8 cellular contexts compared by ENCODE assay signal in the genomic region with DNA sequence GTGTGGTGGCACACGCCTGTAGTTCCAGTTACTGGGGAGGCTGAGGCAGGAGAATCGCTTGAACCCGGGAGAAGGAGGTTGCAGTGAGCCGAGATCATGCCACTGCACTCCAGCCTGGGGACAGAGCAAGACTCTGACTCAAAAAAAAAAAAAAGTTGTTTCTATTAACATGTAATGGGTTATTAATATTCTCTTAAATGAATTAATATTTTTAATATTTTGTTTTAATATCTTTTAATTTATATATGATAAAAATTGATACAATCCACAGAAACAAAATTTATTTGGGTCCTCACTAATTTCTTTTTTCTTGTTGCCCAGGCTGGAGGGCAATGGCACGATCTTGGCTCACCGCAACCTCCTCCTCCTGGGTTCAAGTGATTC. TPM values are rescaled to one million over a fixed set of nuclear protein-coding genes. Genes with fewer than 3 reads are reported as not detected.
DNase-seq lines count a peak whose midpoint lies in the region; ATAC-seq and TF ChIP-seq lines count a peak whose summit lies in the region.
"Not testable (repeated sequence)": the region's sequence is repeated elsewhere in the genome, so short reads cannot be mapped to it uniquely, and the experiment has no call there.

No MANE protein-coding gene starts in this region.

- not testable (repeated sequence) for H3K27me3 ChIP-seq in AG04450 (ENCODE audit: control insufficient read depth, insufficient read depth, low read length); SU-DHL-6 (ENCODE audit: low read length); effector memory CD4-positive, alpha-beta T cell (replicated peaks; ENCODE audit: control insufficient read depth, insufficient read depth, low read length, poor library complexity, severe bottlenecking)
- peaks cover 12% of the 10 kb centered on the region for H3K27me3 ChIP-seq in iPS-15b (ENCODE audit: control insufficient read depth, insufficient read depth, low read length)

- DNase-seq in AG04450 (ENCODE audit: low read depth, low spot score); HFF-Myc (ENCODE audit: extremely low read depth, low read depth); activated naive CD8-positive, alpha-beta T cell treated with anti-CD3 and anti-CD28 coated beads for 36 hours; effector memory CD4-positive, alpha-beta T cell; natural killer cell: not testable (repeated sequence)

- H3K27ac Mint-ChIP-seq in activated naive CD8-positive, alpha-beta T cell treated with anti-CD3 and anti-CD28 coated beads for 36 hours, result peak overlapping the region; percentile 98
- H3K27ac Mint-ChIP-seq in natural killer cell, result peak overlapping the region; percentile 96 to 97
- H3K27ac Mint-ChIP-seq in stimulated activated memory B cell treated with anti-CD40 and anti-IgM and Interleukin-4, amounts not matched to agents 10 μg/mL and 1 μg/mL and 100 μg/mL, for 72 hours, result peak overlapping the region; percentile 99

- POLR2A ChIA-PET in AG04450 (lab: Yijun Ruan, JAX), result not testable (repeated sequence)

- peak overlapping the region; percentile 81 for H3K9ac ChIP-seq in SU-DHL-6 (ENCODE audit: low read length)
- H3K9ac ChIP-seq in iPS-15b (ENCODE audit: low read depth, low read length), result not testable (repeated sequence)

- H3K36me3 Mint-ChIP-seq in activated naive CD8-positive, alpha-beta T cell treated with anti-CD3 and anti-CD28 coated beads for 36 hours, result peaks cover 50% of the 10 kb centered on the region
- H3K36me3 Mint-ChIP-seq in natural killer cell, result peaks cover 22% of the 10 kb centered on the region
- H3K36me3 Mint-ChIP-seq in stimulated activated memory B cell treated with anti-CD40 and anti-IgM and Interleukin-4, amounts not matched to agents 10 μg/mL and 1 μg/mL and 100 μg/mL, for 72 hours, result peaks cover 44% of the 10 kb centered on the region

- not testable (repeated sequence) for H3K9me3 ChIP-seq in AG04450 (ENCODE audit: control insufficient read depth, insufficient read depth, low read length); SU-DHL-6 (ENCODE audit: insufficient read depth, low read length); effector memory CD4-positive, alpha-beta T cell (ENCODE audit: control insufficient read depth, low read length); iPS-15b (ENCODE audit: control insufficient read depth, insufficient read depth, low read length)

- H3K27ac ChIP-seq in AG04450 (ENCODE audit: low read depth, low read length), result peak overlapping the region; percentile 94
- H3K27ac ChIP-seq in SU-DHL-6 (ENCODE audit: low read depth, low read length), result not testable (repeated sequence)
- H3K27ac ChIP-seq in effector memory CD4-positive, alpha-beta T cell (ENCODE audit: insufficient read depth, low read length, poor library complexity, severe bottlenecking), result peak overlapping the region; percentile 97

- not testable (repeated sequence) for H3K4me3 ChIP-seq in AG04450 (ENCODE audit: low read depth, low read length)
- H3K4me3 ChIP-seq in HFF-Myc (replicated peaks; ENCODE audit: low read depth, low read length) (peak overlapping the region; percentile 96), SU-DHL-6 (ENCODE audit: insufficient read depth, low read length, poor library complexity, severe bottlenecking) (peak overlapping the region; percentile 86), iPS-15b (ENCODE audit: low read depth, low read length) (peak overlapping the region; percentile 88)
- peak overlapping the region; percentile 99 for H3K4me3 ChIP-seq in effector memory CD4-positive, alpha-beta T cell (ENCODE audit: insufficient read depth, low read depth, low read length, poor library complexity, severe bottlenecking)

- H3K4me1 ChIP-seq in effector memory CD4-positive, alpha-beta T cell (ENCODE audit: control insufficient read depth, insufficient read depth, low read length, poor library complexity, severe bottlenecking), result peaks cover 24% of the 10 kb centered on the region
- H3K4me1 ChIP-seq in iPS-15b (ENCODE audit: control insufficient read depth, insufficient read depth, low read length), result not testable (repeated sequence)

- intact Hi-C loops in natural killer cell (cut with micrococcal nuclease), result loop anchor here (1.0 to 2.0 kb wide), 3 partner anchors 21 to 232 kb away; a partner anchor contains a TSS

- not testable (repeated sequence) for ATAC-seq in natural killer cell; stimulated activated memory B cell treated with anti-CD40 and anti-IgM and Interleukin-4, amounts not matched to agents 10 μg/mL and 1 μg/mL and 100 μg/mL, for 72 hours

- H4K20me1 ChIP-seq in SU-DHL-6 (ENCODE audit: low read depth, low read length), result not testable (repeated sequence)

- peak overlapping the region; percentile 96 for H2AFZ ChIP-seq in SU-DHL-6 (ENCODE audit: low read depth, low read length, severe bottlenecking)

- peaks cover 11% of the 10 kb centered on the region for H3K27me3 Mint-ChIP-seq in activated naive CD8-positive, alpha-beta T cell treated with anti-CD3 and anti-CD28 coated beads for 36 hours
- not testable (repeated sequence) for H3K27me3 Mint-ChIP-seq in natural killer cell (ENCODE audit: low read depth in 2 of 2); stimulated activated memory B cell treated with anti-CD40 and anti-IgM and Interleukin-4, amounts not matched to agents 10 μg/mL and 1 μg/mL and 100 μg/mL, for 72 hours

- H3K4me1 Mint-ChIP-seq in activated naive CD8-positive, alpha-beta T cell treated with anti-CD3 and anti-CD28 coated beads for 36 hours, result peaks cover 52% of the 10 kb centered on the region
- peaks cover 41 to 50% of the 10 kb centered on the region in 2 donors for H3K4me1 Mint-ChIP-seq in natural killer cell
- peaks cover 47% of the 10 kb centered on the region for H3K4me1 Mint-ChIP-seq in stimulated activated memory B cell treated with anti-CD40 and anti-IgM and Interleukin-4, amounts not matched to agents 10 μg/mL and 1 μg/mL and 100 μg/mL, for 72 hours

- peak overlapping the region; percentile 64 for H3K4me2 ChIP-seq in SU-DHL-6 (ENCODE audit: low read depth, low read length, poor library complexity, severe bottlenecking)

- peaks cover 17% of the 10 kb centered on the region for H3K79me2 ChIP-seq in SU-DHL-6 (ENCODE audit: insufficient read depth, low read length)

- H3K36me3 ChIP-seq in SU-DHL-6 (ENCODE audit: low read length), result peaks cover 13% of the 10 kb centered on the region
- H3K36me3 ChIP-seq in effector memory CD4-positive, alpha-beta T cell (ENCODE audit: control insufficient read depth, insufficient read depth, low read length), result peaks cover 42% of the 10 kb centered on the region
- peaks cover 11% of the 10 kb centered on the region for H3K36me3 ChIP-seq in iPS-15b (ENCODE audit: control insufficient read depth, insufficient read depth, low read length)

- not testable (repeated sequence) for H3F3A ChIP-seq in SU-DHL-6 (ENCODE audit: insufficient read depth)

- H3K9me2 ChIP-seq in SU-DHL-6 (replicated peaks; ENCODE audit: insufficient read depth, low read length), result not testable (repeated sequence)

- H3K9me3 Mint-ChIP-seq in activated naive CD8-positive, alpha-beta T cell treated with anti-CD3 and anti-CD28 coated beads for 36 hours; natural killer cell; stimulated activated memory B cell treated with anti-CD40 and anti-IgM and Interleukin-4, amounts not matched to agents 10 μg/mL and 1 μg/mL and 100 μg/mL, for 72 hours: not testable (repeated sequence)

- not testable (repeated sequence) for TF ChIP-seq CTCF in AG04450 (IDR thresholded peaks at IDR 0.05; ENCODE audit: low read depth, low read length); HFF-Myc (IDR thresholded peaks at IDR 0.05; ENCODE audit: low read depth, low read length, missing control alignments); SU-DHL-6 (IDR thresholded peaks at IDR 0.05; ENCODE audit: insufficient read depth, low read length, poor library complexity, severe bottlenecking); natural killer cell (IDR thresholded peaks at IDR 0.05)

- peak overlapping the region; percentile 96 for H3K4me3 Mint-ChIP-seq in activated naive CD8-positive, alpha-beta T cell treated with anti-CD3 and anti-CD28 coated beads for 36 hours
- peak overlapping the region; percentile 97 for H3K4me3 Mint-ChIP-seq in natural killer cell
- peak overlapping the region; percentile 99 for H3K4me3 Mint-ChIP-seq in stimulated activated memory B cell treated with anti-CD40 and anti-IgM and Interleukin-4, amounts not matched to agents 10 μg/mL and 1 μg/mL and 100 μg/mL, for 72 hours

- CTCF ChIA-PET in AG04450 (lab: Charles Lee), result interaction anchor here (9.5 kb wide), 1 partner anchor 53 kb away, joined by 437 read pairs; no protein-coding TSS in a partner anchor

RNA-seq across cellular contexts. Expression of a gene that starts 0.6 kb away (rescaled TPM):
- 127 and 136 TPM in 2 replicates for polyA plus RNA-seq in AG04450 (2011; rRNA removed)
- 79.3 and 95.1 TPM in 2 replicates for polyA minus RNA-seq in AG04450 (2011; rRNA and poly(A)+ RNA removed)
- 100 to 1,000 TPM; 481 to 482 TPM for total RNA-seq in activated naive CD8-positive, alpha-beta T cell treated with anti-CD3 and anti-CD28 coated beads for 36 hours
- total RNA-seq in natural killer cell, result 1,000 to 10,000 TPM; 1,807 to 2,048 (median 1,904) TPM
